In genomic region chr19:47240996-47241918, GRCh38 we compare ENCODE assay signal across 8 cellular contexts. TPM values are rescaled to one million over a fixed set of nuclear protein-coding genes. Genes with fewer than 3 reads are reported as not detected.
DNase-seq lines count a peak whose midpoint lies in the region; ATAC-seq and TF ChIP-seq lines count a peak whose summit lies in the region.

No MANE protein-coding gene starts in this region.

- H3K27me3 ChIP-seq in WERI-Rb-1 (ENCODE audit: insufficient read depth, low read depth, severe bottlenecking) (peaks cover 10% of the 10 kb centered on the region), body of pancreas (peaks cover 0 to 5% of the 10 kb centered on the region in 2 donors)

- TF ChIP-seq CTCF in WERI-Rb-1 (IDR thresholded peaks at IDR 0.05; ENCODE audit: low read depth, low read length) (no peak), body of pancreas (IDR thresholded peaks at IDR 0.05) (no peak)

- WGBS in body of pancreas, 2 donors: 6 to 13% methylated on average over 11 to 25 of the region's 27 CpGs

- peaks cover 45% of the 10 kb centered on the region for H3K4me1 ChIP-seq in body of pancreas

- H3K4me3 ChIP-seq in WERI-Rb-1 (ENCODE audit: low read depth, low read length): no peak overlapping the region
- H3K4me3 ChIP-seq in body of pancreas: no peak overlapping the region

- intact Hi-C loops in body of pancreas (cut with DNase I): no loop called here

- no peaks in the 10 kb centered on the region for H3K9me3 ChIP-seq in WERI-Rb-1 (ENCODE audit: severe bottlenecking)
- no peaks in the 10 kb centered on the region for H3K9me3 ChIP-seq in body of pancreas

- H3K27ac ChIP-seq in WERI-Rb-1: 0 out of 2 replicates have a peak overlapping the region, but pooled peaks have one; percentile 25
- peak overlapping the region in 1 of 4 donors; percentile 31 for H3K27ac ChIP-seq in body of pancreas

- TF ChIP-seq POLR2A in body of pancreas (IDR thresholded peaks at IDR 0.05): peak; percentile 43 to 65 (median 62)

- H3K36me3 ChIP-seq in WERI-Rb-1 (no peaks in the 10 kb centered on the region), body of pancreas (replicated peaks in 1 of 2; ENCODE audit: insufficient read depth in 1 of 2, low read depth in 2 of 2) (no peaks in the 10 kb centered on the region)

- DNase-seq in DMS79 treated with DMSO at 0.1 percent for 48 hours (lab: John Stamatoyannopoulos, UW) (peak; percentile 62), NCI-H1105 treated with DMSO at 0.1 percent for 48 hours (lab: John Stamatoyannopoulos, UW) (peak; percentile 81), WERI-Rb-1 (peak; percentile 86), body of pancreas (peak; percentile 93 to 97 (median 95)), kidney glomerular epithelial cell (lab: John Stamatoyannopoulos, UW) (peak; percentile 81)
- DNase-seq in stimulated activated CD4-positive, alpha-beta T cell treated with anti-CD3 and anti-CD28 coated beads, TNF-alpha, amount 100 ng/mL, for 1 hour (ENCODE audit: low read depth in 3 of 3, low spot score in 1 of 3): peak; percentile 74 to 80 (median 78)

- ATAC-seq in body of pancreas: peak; percentile 82
- no peak for ATAC-seq in HG02885 (IDR thresholded peaks at IDR 0.05; ENCODE audit: poor library complexity, unreplicated experiment)
- ATAC-seq in HG02623 (IDR thresholded peaks at IDR 0.05; ENCODE audit: unreplicated experiment): no peak

RNA-seq across cellular contexts. Expression of gene BBC3, which starts 10.3 kb away (rescaled TPM):
- 10 to 100 TPM in 1 of 2 donors, 1 to 10 TPM in 1; 1.3 to 11.4 TPM for total RNA-seq in body of pancreas

RNA-seq across cellular contexts. Expression of gene CCDC9, which starts 15.1 kb away (rescaled TPM):
- 10 to 100 TPM; 51.1 to 55.7 TPM for total RNA-seq in body of pancreas

RNA-seq across cellular contexts. Expression of gene INAFM1, which starts 33.4 kb away (rescaled TPM):
- total RNA-seq in body of pancreas: 10 to 100 TPM in 1 of 2 donors, 1 to 10 TPM in 1; 9.1 to 10.2 TPM
